1 cellular context compared by ENCODE assay signal in the genomic region with DNA sequence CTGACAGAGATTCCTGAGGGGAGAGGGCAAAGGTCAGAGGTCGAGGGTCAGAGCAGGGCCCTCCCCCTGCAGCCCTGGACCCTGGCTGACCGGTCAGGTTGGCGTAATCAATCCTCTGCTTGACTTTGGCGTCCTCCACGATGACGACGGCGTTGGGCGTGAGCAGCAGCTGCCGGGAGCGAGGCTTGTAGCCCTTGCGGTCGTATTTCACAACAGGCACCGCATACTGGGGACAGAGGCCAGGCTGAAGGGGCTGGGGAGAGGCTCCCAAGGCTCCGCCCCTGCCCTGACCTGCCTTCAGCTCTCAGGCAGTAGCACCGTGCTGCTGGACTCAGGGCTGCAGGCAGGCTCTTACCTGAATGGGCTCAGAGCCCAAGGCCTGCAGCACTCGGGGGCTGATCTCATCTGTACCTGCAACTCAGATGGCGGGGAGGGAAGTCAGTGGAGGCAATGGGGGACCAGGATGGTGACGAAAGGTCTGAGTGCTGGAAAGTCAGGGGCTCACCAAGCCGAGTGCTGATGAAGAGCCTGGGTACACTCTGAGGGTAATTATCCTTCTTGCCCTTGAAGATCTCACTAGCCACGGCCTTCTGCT.
TF ChIP-seq lines count a peak whose summit lies in the region.

No MANE protein-coding gene starts in this region.

TF ChIP-seq in HepG2, 621 proteins besides CTCF, POLR2A, EP300 and RAD21 (continued from another document):
- TF ChIP-seq, protein P1, sequence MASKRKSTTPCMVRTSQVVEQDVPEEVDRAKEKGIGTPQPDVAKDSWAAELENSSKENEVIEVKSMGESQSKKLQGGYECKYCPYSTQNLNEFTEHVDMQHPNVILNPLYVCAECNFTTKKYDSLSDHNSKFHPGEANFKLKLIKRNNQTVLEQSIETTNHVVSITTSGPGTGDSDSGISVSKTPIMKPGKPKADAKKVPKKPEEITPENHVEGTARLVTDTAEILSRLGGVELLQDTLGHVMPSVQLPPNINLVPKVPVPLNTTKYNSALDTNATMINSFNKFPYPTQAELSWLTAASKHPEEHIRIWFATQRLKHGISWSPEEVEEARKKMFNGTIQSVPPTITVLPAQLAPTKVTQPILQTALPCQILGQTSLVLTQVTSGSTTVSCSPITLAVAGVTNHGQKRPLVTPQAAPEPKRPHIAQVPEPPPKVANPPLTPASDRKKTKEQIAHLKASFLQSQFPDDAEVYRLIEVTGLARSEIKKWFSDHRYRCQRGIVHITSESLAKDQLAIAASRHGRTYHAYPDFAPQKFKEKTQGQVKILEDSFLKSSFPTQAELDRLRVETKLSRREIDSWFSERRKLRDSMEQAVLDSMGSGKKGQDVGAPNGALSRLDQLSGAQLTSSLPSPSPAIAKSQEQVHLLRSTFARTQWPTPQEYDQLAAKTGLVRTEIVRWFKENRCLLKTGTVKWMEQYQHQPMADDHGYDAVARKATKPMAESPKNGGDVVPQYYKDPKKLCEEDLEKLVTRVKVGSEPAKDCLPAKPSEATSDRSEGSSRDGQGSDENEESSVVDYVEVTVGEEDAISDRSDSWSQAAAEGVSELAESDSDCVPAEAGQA (IDR thresholded peaks at IDR 0.05; ENCODE audit: low read depth): peak; percentile 79
- TF ChIP-seq, protein P1 (CRISPR knock-in tag; IDR thresholded peaks at IDR 0.05; ENCODE audit: borderline replicate concordance): no peak
